Comparison of ENCODE assay signal across 11 cellular contexts in genomic region chr7:155752756-155753445, GRCh38. TPM values are rescaled to one million over a fixed set of nuclear protein-coding genes. Genes with fewer than 3 reads are reported as not detected.
DNase-seq lines count a peak whose midpoint lies in the region; ATAC-seq and TF ChIP-seq lines count a peak whose summit lies in the region.
"Had no signal": no experiment of that assay in that cellular context is flagged by ENCODE, and none has a peak within 500 bp of the region (broad histone marks: within the 10 kb centered on the region; RNA-seq: fewer than 3 reads in every experiment).

No MANE protein-coding gene starts in this region.

- H3K27me3 ChIP-seq in GM06990 (replicated peaks; ENCODE audit: control insufficient read depth, insufficient read depth, low read length) = no peaks in the 10 kb centered on the region

- H3K36me3 Mint-ChIP-seq in activated T-helper 1 cell treated with anti-CD3 and anti-CD28 coated beads, Interleukin-12 subunit alpha, Interleukin-12 subunit beta, Interleukin-2, Interleukin-4 antibody, amounts not matched to agents 30 ng/mL and 10 ng/mL and 1 ng/mL, durations not matched to agents 14 hours and 24 hours and 36 hours (ENCODE audit: low read depth) = peaks cover 35% of the 10 kb centered on the region

- TF ChIP-seq CTCF in GM06990 (IDR thresholded peaks at IDR 0.05; ENCODE audit: insufficient read depth, low read length, poor library complexity, severe bottlenecking) = no peak

- intact Hi-C loops in activated T-helper 1 cell treated with anti-CD3 and anti-CD28 coated beads, Interleukin-12 subunit alpha, Interleukin-12 subunit beta, Interleukin-2, Interleukin-4 antibody, amounts not matched to agents 30 ng/mL and 10 ng/mL and 1 ng/mL, durations not matched to agents 14 hours and 24 hours and 36 hours (cut with micrococcal nuclease) = no loop called here

- ATAC-seq in GM19372 (IDR thresholded peaks at IDR 0.05; ENCODE audit: low read depth, unreplicated experiment) (peak; percentile 53), HG03039 (IDR thresholded peaks at IDR 0.05; ENCODE audit: unreplicated experiment) (peak; percentile 37)

- H3K4me3 Mint-ChIP-seq in activated T-helper 1 cell treated with anti-CD3 and anti-CD28 coated beads, Interleukin-12 subunit alpha, Interleukin-12 subunit beta, Interleukin-2, Interleukin-4 antibody, amounts not matched to agents 30 ng/mL and 10 ng/mL and 1 ng/mL, durations not matched to agents 14 hours and 24 hours and 36 hours = no peak overlapping the region
- H3K4me3 Mint-ChIP-seq: neural crest cell had no signal

- peak overlapping the region; percentile 55 for H3K4me3 ChIP-seq in GM06990 (replicated peaks; ENCODE audit: low read depth, low read length)

- peaks cover 3% of the 10 kb centered on the region; the same call in 1 of the 2 replicates for H3K36me3 ChIP-seq in GM06990 (ENCODE audit: control insufficient read depth, insufficient read depth, low read length)

- H3K4me1 Mint-ChIP-seq in activated T-helper 1 cell treated with anti-CD3 and anti-CD28 coated beads, Interleukin-12 subunit alpha, Interleukin-12 subunit beta, Interleukin-2, Interleukin-4 antibody, amounts not matched to agents 30 ng/mL and 10 ng/mL and 1 ng/mL, durations not matched to agents 14 hours and 24 hours and 36 hours (ENCODE audit: low read depth) = peaks cover 66% of the 10 kb centered on the region

- no peaks in the 10 kb centered on the region for H3K27me3 Mint-ChIP-seq in activated T-helper 1 cell treated with anti-CD3 and anti-CD28 coated beads, Interleukin-12 subunit alpha, Interleukin-12 subunit beta, Interleukin-2, Interleukin-4 antibody, amounts not matched to agents 30 ng/mL and 10 ng/mL and 1 ng/mL, durations not matched to agents 14 hours and 24 hours and 36 hours (ENCODE audit: insufficient read depth)

- DNase-seq in GM06990 (ENCODE audit: extremely low read depth, insufficient read length) (peak; percentile 54), NCI-H1694 (lab: John Stamatoyannopoulos, UW) (no peak), activated gamma-delta T cell treated with Interleukin-2 at 50 U/mL for 16 hours (no peak), RKO (ENCODE audit: low spot score) (no peak), SW480 (ENCODE audit: low spot score) (no peak)
- no peak for DNase-seq in activated T-helper 1 cell treated with anti-CD3 and anti-CD28 coated beads, Interleukin-12 subunit alpha, Interleukin-12 subunit beta, Interleukin-2, Interleukin-4 antibody, amounts not matched to agents 30 ng/mL and 10 ng/mL and 1 ng/mL, durations not matched to agents 14 hours and 24 hours and 36 hours (ENCODE audit: low spot score)
- DNase-seq: Calu3, OCI-M1 had no signal

- no peaks in the 10 kb centered on the region for H3K9me3 Mint-ChIP-seq in activated T-helper 1 cell treated with anti-CD3 and anti-CD28 coated beads, Interleukin-12 subunit alpha, Interleukin-12 subunit beta, Interleukin-2, Interleukin-4 antibody, amounts not matched to agents 30 ng/mL and 10 ng/mL and 1 ng/mL, durations not matched to agents 14 hours and 24 hours and 36 hours
- H3K9me3 Mint-ChIP-seq: neural crest cell had no signal

- peak overlapping the region; percentile 49 for H3K27ac Mint-ChIP-seq in activated T-helper 1 cell treated with anti-CD3 and anti-CD28 coated beads, Interleukin-12 subunit alpha, Interleukin-12 subunit beta, Interleukin-2, Interleukin-4 antibody, amounts not matched to agents 30 ng/mL and 10 ng/mL and 1 ng/mL, durations not matched to agents 14 hours and 24 hours and 36 hours

RNA-seq across cellular contexts. Expression of gene SHH, which starts 59.4 kb away (rescaled TPM):
- total RNA-seq in activated T-helper 1 cell treated with anti-CD3 and anti-CD28 coated beads, Interleukin-12 subunit alpha, Interleukin-12 subunit beta, Interleukin-2, Interleukin-4 antibody, amounts not matched to agents 30 ng/mL and 10 ng/mL and 1 ng/mL, durations not matched to agents 14 hours and 24 hours and 36 hours = not detected in 2 replicates
- total RNA-seq: neural crest cell had no signal
